Comparison of ENCODE assay signal across 19 cellular contexts in genomic region chr21:45837936-45838335, GRCh38.
DNase-seq lines count a peak whose midpoint lies in the region; ATAC-seq, FAIRE-seq and TF ChIP-seq lines count a peak whose summit lies in the region.
"Had no signal": no experiment of that assay in that cellular context is flagged by ENCODE, and none has a peak within 500 bp of the region (broad histone marks: within the 10 kb centered on the region; RNA-seq: fewer than 3 reads in every experiment).

No MANE protein-coding gene starts in this region.

- no peak overlapping the region for H2AK9ac ChIP-seq in IMR-90 (replicated peaks; ENCODE audit: low read depth, low read length, poor library complexity)

- no peak for FAIRE-seq in H1 (lab: Jason Lieb, UNC)
- FAIRE-seq: D721Med, GM12891 had no signal

- no peak overlapping the region for H2BK12ac ChIP-seq in H1 (ENCODE audit: low read depth, low read length)

- no peaks in the 10 kb centered on the region for H3K23me2 ChIP-seq in H1 (ENCODE audit: low read depth, low read length)

- H2AK5ac ChIP-seq in IMR-90 (ENCODE audit: low read depth, low read length) = no peak overlapping the region
- H2AK5ac ChIP-seq in H1 (ENCODE audit: low read depth, low read length) = no peak overlapping the region

- H3K9me1 ChIP-seq in IMR-90 (ENCODE audit: insufficient read depth, low read length) = peaks cover 12% of the 10 kb centered on the region

- H3K4me3 ChIP-seq in IMR-90 (ENCODE audit: insufficient read depth, low read depth, low read length) (no peak overlapping the region), H1 (ENCODE audit: extremely low read depth in 1 of 4, insufficient read depth in 2 of 4, low read depth in 3 of 4, low read length in 4 of 4) (no peak overlapping the region), upper lobe of right lung (no peak overlapping the region), SJCRH30 (no peak overlapping the region)

- BruUV-seq in IMR-90 (replicated peaks; lab: Mats Ljungman, UMichigan) = no TSS peak

- H4K8ac ChIP-seq in IMR-90 (ENCODE audit: low read depth in 2 of 2, low read length in 2 of 2) (no peak overlapping the region), H1 (ENCODE audit: extremely low read depth, insufficient read depth, low read length) (no peak overlapping the region)

- ATAC-seq in IMR-90 (ENCODE audit: low read depth) (no peak), GM21528 (IDR thresholded peaks at IDR 0.05; ENCODE audit: low FRiP score, unreplicated experiment) (no peak), upper lobe of right lung (no peak)
- ATAC-seq: CD8-positive, alpha-beta T cell; HCT116 had no signal

- H3K9ac ChIP-seq in IMR-90 (ENCODE audit: low read depth, low read length) (no peak overlapping the region), H1 (replicated peaks in 1 of 4; ENCODE audit: extremely low read depth in 1 of 4, low read depth in 3 of 4, low read length in 3 of 4) (no peak overlapping the region)

- TF ChIP-seq POLR2A in IMR-90 (IDR thresholded peaks at IDR 0.05; ENCODE audit: low read depth, low read length) = no peak
- TF ChIP-seq POLR2A in H1 (IDR thresholded peaks at IDR 0.05; ENCODE audit: control extremely low read depth in 1 of 2, low read depth in 2 of 2, low read length in 2 of 2) = no peak

- TF ChIP-seq RAD21 in IMR-90 (IDR thresholded peaks at IDR 0.05; ENCODE audit: low read length) = no peak
- no peak for TF ChIP-seq RAD21 in H1 (IDR thresholded peaks at IDR 0.05 in 1 of 2, conservative IDR thresholded peaks at IDR 0.05 in 1 of 2; ENCODE audit: low read depth in 2 of 2, low read length in 2 of 2)

- H2BK120ac ChIP-seq in IMR-90 (ENCODE audit: low read depth, low read length) (0 out of 2 replicates have a peak overlapping the region, but pooled peaks have one; percentile 17), H1 (replicated peaks; ENCODE audit: low read depth, low read length) (no peak overlapping the region)

- H3K18ac ChIP-seq in IMR-90 (ENCODE audit: low read depth, low read length) (peak overlapping the region; percentile 1; the same call in 1 of the 2 replicates), H1 (ENCODE audit: extremely low read depth, low read length) (no peak overlapping the region)

- H3K79me1 ChIP-seq in IMR-90 (ENCODE audit: low read depth in 1 of 2, low read length in 2 of 2) (no peaks in the 10 kb centered on the region), H1 (ENCODE audit: low read depth, low read length) (peaks cover 3% of the 10 kb centered on the region; the same call in 1 of the 2 replicates)

- H3K23ac ChIP-seq in IMR-90 (ENCODE audit: low read depth, low read length) (no peak overlapping the region), H1 (ENCODE audit: insufficient read length) (no peak overlapping the region)

- peak overlapping the region; percentile 4 for H2BK5ac ChIP-seq in IMR-90 (ENCODE audit: low read depth, low read length, poor library complexity, severe bottlenecking)
- peak overlapping the region; percentile 20; the same call in 1 of the 2 replicates for H2BK5ac ChIP-seq in H1 (ENCODE audit: low read depth, low read length)

- in situ Hi-C loops in IMR-90 (cut with MboI; ENCODE audit: low sequenced_read_pairs) = no loop called here

- no peaks in the 10 kb centered on the region for H3K36me3 ChIP-seq in IMR-90 (ENCODE audit: control insufficient read depth, insufficient read depth, low read length)
- H3K36me3 ChIP-seq in H1 (ENCODE audit: control insufficient read depth in 2 of 4, insufficient read depth in 4 of 4, low read length in 3 of 4) = no peaks in the 10 kb centered on the region
- H3K36me3 ChIP-seq in upper lobe of right lung = no peaks in the 10 kb centered on the region
- H3K36me3 ChIP-seq in SJCRH30 = no peaks in the 10 kb centered on the region

- TF ChIP-seq EP300 in H1 (IDR thresholded peaks at IDR 0.05; ENCODE audit: borderline replicate concordance in 1 of 2, low read depth in 2 of 2, low read length in 2 of 2) = no peak

- peaks cover 15% of the 10 kb centered on the region for H3K4me1 ChIP-seq in IMR-90 (ENCODE audit: control insufficient read depth, insufficient read depth, low read length)
- H3K4me1 ChIP-seq in H1 (replicated peaks in 1 of 4; ENCODE audit: control insufficient read depth in 3 of 4, insufficient read depth in 4 of 4, low read length in 3 of 4) = peaks cover 0 to 2% (median 0%) of the 10 kb centered on the region in 4 experiments; a peak in 1 of 7 replicates
- no peaks in the 10 kb centered on the region for H3K4me1 ChIP-seq in upper lobe of right lung
- H3K4me1 ChIP-seq in SJCRH30 = no peaks in the 10 kb centered on the region

- H3K9me3 ChIP-seq in IMR-90 (ENCODE audit: control insufficient read depth, insufficient read depth, low read length) = peaks cover 10% of the 10 kb centered on the region
- H3K9me3 ChIP-seq in H1 (ENCODE audit: insufficient read depth in 2 of 2, low read depth in 1 of 2, low read length in 1 of 2) = peaks cover 13 to 15% of the 10 kb centered on the region in 2 experiments
- peaks cover 7% of the 10 kb centered on the region for H3K9me3 ChIP-seq in upper lobe of right lung
- no peaks in the 10 kb centered on the region for H3K9me3 ChIP-seq in SJCRH30 (replicated peaks)

- H3K79me2 ChIP-seq in H1 (ENCODE audit: control insufficient read depth in 1 of 2, insufficient read depth in 2 of 2, low read length in 2 of 2) = no peaks in the 10 kb centered on the region

- H3K27ac ChIP-seq in IMR-90 (ENCODE audit: insufficient read depth, low read length) (no peak overlapping the region), H1 (ENCODE audit: low read depth, low read length) (no peak overlapping the region), substantia nigra (ENCODE audit: low read depth, low read length, poor library complexity, severe bottlenecking) (peak overlapping the region; percentile 72), upper lobe of right lung (no peak overlapping the region), SJCRH30 (no peak overlapping the region)

- 0 out of 2 replicates have a peak overlapping the region, but pooled peaks have one; percentile 30 for H4K91ac ChIP-seq in IMR-90 (ENCODE audit: insufficient read depth, low read depth, low read length)
- H4K91ac ChIP-seq in H1 (replicated peaks; ENCODE audit: insufficient read length, low read length) = no peak overlapping the region

- CTCF ChIA-PET in IMR-90 (lab: Yijun Ruan, JAX) (no interaction called here), H1 (lab: Charles Lee; ENCODE audit: partially characterized antibody) (interaction anchor here (0.7 to 1.2 kb wide), 2 partner anchors 8 to 42 kb away, joined by 3 read pairs; no protein-coding TSS in a partner anchor), HEK293T (lab: Yijun Ruan, JAX) (no interaction called here)

- H4K5ac ChIP-seq in IMR-90 (ENCODE audit: low read depth, low read length) (peak overlapping the region; percentile 67; the same call in 1 of the 2 replicates), H1 (ENCODE audit: insufficient read length, low read depth, low read length) (no peak overlapping the region)

- peak overlapping the region; percentile 9; the same call in 1 of the 3 replicates for H2BK15ac ChIP-seq in IMR-90 (ENCODE audit: low read depth, low read length)
- H2BK15ac ChIP-seq in H1 (ENCODE audit: low read length) = no peak overlapping the region

- dilution Hi-C loops in IMR-90 (cut with HindIII; ENCODE audit: low sequenced_read_pairs, unreplicated experiment) = no loop called here

- H3K4me2 ChIP-seq in IMR-90 (ENCODE audit: low read depth, low read length) = no peak overlapping the region
- H3K4me2 ChIP-seq in H1 (ENCODE audit: insufficient read depth in 1 of 2, low read depth in 2 of 2, low read length in 2 of 2) = no peak overlapping the region

- 100% methylated on average over 1 of the region's 4 CpGs; no CpG with 5 or more reads in 1 of the 2 experiments for WGBS in IMR-90 (ENCODE audit: extremely low coverage in 2 of 2, insufficient read length in 1 of 2), 2 experiments
- 74% methylated on average over 4 of the region's 4 CpGs; no CpG with 5 or more reads in 1 of the 2 experiments for WGBS in H1 (ENCODE audit: extremely low coverage in 1 of 2, insufficient coverage in 1 of 2, insufficient read length in 1 of 2, insufficient replicate concordance in 2 of 2, low coverage in 1 of 2, low lambda C conversion rate in 2 of 2, missing lambda C conversion rate in 1 of 2), 2 experiments

- H3K4ac ChIP-seq in IMR-90 (ENCODE audit: low read depth, low read length) (no peak overlapping the region), H1 (replicated peaks; ENCODE audit: insufficient read length, low read depth, low read length) (no peak overlapping the region)

- TF ChIP-seq CTCF in IMR-90 (conservative IDR thresholded peaks at IDR 0.05; ENCODE audit: low read depth, low read length) (no peak), H1 (IDR thresholded peaks at IDR 0.05; ENCODE audit: control extremely low read depth in 1 of 3, insufficient read depth in 1 of 3, low read depth in 1 of 3, low read length in 3 of 3) (no peak), upper lobe of right lung (IDR thresholded peaks at IDR 0.05) (no peak)

- POLR2A ChIA-PET in IMR-90 (lab: Charles Lee; ENCODE audit: unreplicated experiment) = no interaction called here
- POLR2A ChIA-PET in H1 (lab: Charles Lee; ENCODE audit: partially characterized antibody) = no interaction called here
- POLR2A ChIA-PET in HEK293T (lab: Yijun Ruan, JAX) = no interaction called here

- intact Hi-C loops in IMR-90 (cut with micrococcal nuclease) = loop anchor here (5.0 kb wide), 1 partner anchor 84 kb away; no protein-coding TSS in a partner anchor
- intact Hi-C loops in upper lobe of right lung (cut with DNase I) = no loop called here

- H3K27me3 ChIP-seq in IMR-90 (ENCODE audit: control insufficient read depth, insufficient read depth, low read length) = no peaks in the 10 kb centered on the region
- H3K27me3 ChIP-seq in H1 (replicated peaks in 1 of 4; ENCODE audit: control insufficient read depth in 3 of 4, extremely low read depth in 1 of 4, insufficient read depth in 3 of 4, low read length in 3 of 4) = no peaks in the 10 kb centered on the region
- H3K27me3 ChIP-seq in upper lobe of right lung = no peaks in the 10 kb centered on the region
- no peaks in the 10 kb centered on the region for H3K27me3 ChIP-seq in SJCRH30

- H2BK20ac ChIP-seq in IMR-90 (ENCODE audit: low read depth, low read length) (peak overlapping the region; percentile 1; the same call in 1 of the 2 replicates), H1 (ENCODE audit: low read length) (no peak overlapping the region)

- H3K14ac ChIP-seq in IMR-90 (replicated peaks; ENCODE audit: low read depth, low read length) = peak overlapping the region; percentile 3
- no peak overlapping the region for H3K14ac ChIP-seq in H1 (ENCODE audit: insufficient read length)

- DNase-seq in IMR-90 (no peak), H1 (ENCODE audit: low read depth in 1 of 2, low spot score in 2 of 2) (no peak), medulla oblongata (ENCODE audit: extremely low spot score) (peak; percentile 70), substantia nigra (lab: John Stamatoyannopoulos, UW) (peak in 3 of 49 donors; percentile 10 to 41 (median 27)), upper lobe of right lung (no peak), HEK293T (ENCODE audit: extremely low spot score) (no peak), SJCRH30 (no peak)
- DNase-seq: ACHN; C1 segment of cervical spinal cord; CD8-positive, alpha-beta T cell; COR-L47; DMS153; DMS79 treated with DMSO at 0.1 percent for 48 hours; EL; GOT3 had no signal

- H3K56ac ChIP-seq in IMR-90 (ENCODE audit: extremely low read depth, insufficient read depth, low read length) (no peak overlapping the region), H1 (replicated peaks; ENCODE audit: insufficient read length, low read depth, low read length) (no peak overlapping the region)

- H2AFZ ChIP-seq in IMR-90 (replicated peaks; ENCODE audit: low read length, poor library complexity) = no peak overlapping the region
- no peak overlapping the region for H2AFZ ChIP-seq in H1 (ENCODE audit: low read length)

- no peaks in the 10 kb centered on the region for H4K20me1 ChIP-seq in IMR-90 (ENCODE audit: insufficient read depth, low read length)
- no peaks in the 10 kb centered on the region for H4K20me1 ChIP-seq in H1 (replicated peaks in 1 of 2; ENCODE audit: control insufficient read depth in 1 of 2, insufficient read depth in 2 of 2, low read length in 2 of 2)
